In the genomic region with DNA sequence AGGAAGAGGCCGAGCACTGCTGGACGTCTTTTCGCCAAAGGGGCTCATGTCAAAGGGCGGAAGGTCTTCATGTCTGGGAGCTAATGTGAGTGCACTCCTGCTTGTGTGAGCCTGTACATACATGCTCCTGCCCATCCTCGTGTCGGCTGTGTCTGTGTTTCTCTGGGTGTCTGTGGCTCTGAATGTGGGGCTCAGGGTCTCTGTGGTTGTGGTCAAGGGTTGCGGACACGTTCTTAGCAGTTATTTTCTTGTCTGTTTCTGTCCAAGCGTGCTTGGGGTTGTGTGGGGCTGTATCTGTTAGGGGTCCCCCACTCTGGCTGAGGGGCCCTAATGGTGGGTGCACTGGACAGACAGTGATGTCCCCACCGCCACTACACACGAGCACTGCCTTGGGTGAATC, we compare ENCODE assay signal across 26 cellular contexts. TPM values are rescaled to one million over a fixed set of nuclear protein-coding genes. Genes with fewer than 3 reads are reported as not detected.
A peak's percentile ranks its signal among the peaks of the same experiment; 100 is the strongest.
DNase-seq lines count a peak whose midpoint lies in the region; ATAC-seq and TF ChIP-seq lines count a peak whose summit lies in the region.
"Had no signal": no experiment of that assay in that cellular context is flagged by ENCODE, and none has a peak within 500 bp of the region (broad histone marks: within the 10 kb centered on the region; RNA-seq: fewer than 3 reads in every experiment).

No MANE protein-coding gene starts in this region.

- peaks cover 2% of the 10 kb centered on the region for H3K36me3 Mint-ChIP-seq in T-helper 2 cell treated with Interferon-gamma antibody and Interleukin-4, amounts not matched to agents 5 μg/mL and 100 μg/mL, for 36 hours (ENCODE audit: low read depth)
- H3K36me3 Mint-ChIP-seq in WTC11: no peaks in the 10 kb centered on the region
- H3K36me3 Mint-ChIP-seq in stimulated activated effector memory CD8-positive, alpha-beta T cell treated with anti-CD3 and anti-CD28 coated beads, Interleukin-12 subunit alpha, Interleukin-12 subunit beta, amount 100 ng/mL, for 72 hours: no peaks in the 10 kb centered on the region

- intact Hi-C loops in gastrocnemius medialis (cut with DNase I; ENCODE audit: low total_unique reads): no loop called here

- H3K9me3 Mint-ChIP-seq in T-helper 2 cell treated with Interferon-gamma antibody and Interleukin-4, amounts not matched to agents 5 μg/mL and 100 μg/mL, for 36 hours: peaks cover 5% of the 10 kb centered on the region
- no peaks in the 10 kb centered on the region for H3K9me3 Mint-ChIP-seq in WTC11
- no peaks in the 10 kb centered on the region for H3K9me3 Mint-ChIP-seq in stimulated activated effector memory CD8-positive, alpha-beta T cell treated with anti-CD3 and anti-CD28 coated beads, Interleukin-12 subunit alpha, Interleukin-12 subunit beta, amount 100 ng/mL, for 72 hours

- TF ChIP-seq POLR2A in gastrocnemius medialis (IDR thresholded peaks at IDR 0.05): no peak

- H3K27ac Mint-ChIP-seq in T-helper 2 cell treated with Interferon-gamma antibody and Interleukin-4, amounts not matched to agents 5 μg/mL and 100 μg/mL, for 36 hours: no peak overlapping the region
- H3K27ac Mint-ChIP-seq in WTC11: no peak overlapping the region
- no peak overlapping the region for H3K27ac Mint-ChIP-seq in stimulated activated effector memory CD8-positive, alpha-beta T cell treated with anti-CD3 and anti-CD28 coated beads, Interleukin-12 subunit alpha, Interleukin-12 subunit beta, amount 100 ng/mL, for 72 hours
- H3K27ac Mint-ChIP-seq: activated CD4-positive, alpha-beta memory T cell treated with anti-CD3 and anti-CD28 coated beads, Interleukin-2, amount 10 ng/mL, durations not matched to agents 7 days and 5 days had no signal

- CTCF ChIA-PET in WTC11 (lab: Charles Lee): no interaction called here

- POLR2A ChIA-PET in WTC11 (lab: Charles Lee): no interaction called here

- peaks cover 49% of the 10 kb centered on the region for H3K27me3 Mint-ChIP-seq in T-helper 2 cell treated with Interferon-gamma antibody and Interleukin-4, amounts not matched to agents 5 μg/mL and 100 μg/mL, for 36 hours (ENCODE audit: low read depth)
- peaks cover 59% of the 10 kb centered on the region for H3K27me3 Mint-ChIP-seq in WTC11 (ENCODE audit: low read depth)

- no peaks in the 10 kb centered on the region for H3K9me3 ChIP-seq in gastrocnemius medialis
- H3K9me3 ChIP-seq: neutrophil, stomach, upper lobe of left lung had no signal

- no peaks in the 10 kb centered on the region for H3K36me3 ChIP-seq in gastrocnemius medialis
- H3K36me3 ChIP-seq: neutrophil, stomach, upper lobe of left lung had no signal

- peaks cover 11% of the 10 kb centered on the region in 2 donors for H3K4me1 ChIP-seq in gastrocnemius medialis

- no peak for TF ChIP-seq CTCF in WTC11 (IDR thresholded peaks at IDR 0.05)
- no peak for TF ChIP-seq CTCF in gastrocnemius medialis (IDR thresholded peaks at IDR 0.05 in 4 of 5, conservative IDR thresholded peaks at IDR 0.05 in 1 of 5)

- no peak overlapping the region for H3K27ac ChIP-seq in gastrocnemius medialis
- H3K27ac ChIP-seq: C4-2B, GM23248, neutrophil, stomach, upper lobe of left lung had no signal

- in situ Hi-C loops in gastrocnemius medialis (cut with MboI; ENCODE audit: low sequenced_read_pairs in 4 of 4): no loop called here

- no peak overlapping the region for H3K4me3 ChIP-seq in gastrocnemius medialis
- H3K4me3 ChIP-seq: GM23248 had no signal

- peaks cover 16% of the 10 kb centered on the region for H3K4me1 Mint-ChIP-seq in T-helper 2 cell treated with Interferon-gamma antibody and Interleukin-4, amounts not matched to agents 5 μg/mL and 100 μg/mL, for 36 hours (ENCODE audit: low read depth)
- peaks cover 7% of the 10 kb centered on the region; the same call in 1 of the 2 replicates for H3K4me1 Mint-ChIP-seq in WTC11
- peaks cover 11% of the 10 kb centered on the region for H3K4me1 Mint-ChIP-seq in stimulated activated effector memory CD8-positive, alpha-beta T cell treated with anti-CD3 and anti-CD28 coated beads, Interleukin-12 subunit alpha, Interleukin-12 subunit beta, amount 100 ng/mL, for 72 hours

- DNase-seq in T-helper 2 cell treated with Interferon-gamma antibody and Interleukin-4, amounts not matched to agents 5 μg/mL and 100 μg/mL, for 36 hours (ENCODE audit: low spot score): no peak
- DNase-seq in T-helper 2 cell (no peak), WTC11 (ENCODE audit: low spot score) (no peak), iPS-NIHi11 (ENCODE audit: low spot score) (peak; percentile 3), gastrocnemius medialis (no peak), NCI-H510A treated with DMSO at 0.1 percent for 48 hours (lab: John Stamatoyannopoulos, UW) (no peak)
- no peak for DNase-seq in stimulated activated effector memory CD8-positive, alpha-beta T cell treated with anti-CD3 and anti-CD28 coated beads, Interleukin-12 subunit alpha, Interleukin-12 subunit beta, amount 100 ng/mL, for 72 hours (ENCODE audit: low spot score in 2 of 2)
- DNase-seq: activated CD4-positive, alpha-beta memory T cell treated with anti-CD3 and anti-CD28 coated beads, Interleukin-2, amount 10 ng/mL, durations not matched to agents 7 days and 5 days; activated naive CD4-positive, alpha-beta T cell treated with anti-CD3 and anti-CD28 coated beads, Interleukin-2, amount 50 U/mL, for 16 hours; DMS53; MV-4-11; NCI-H1694 treated with DMSO at 0.1 percent for 48 hours; NCI-H774; OCI-M1; SHP77 treated with DMSO at 0.1 percent for 48 hours; stimulated activated CD4-positive, alpha-beta T cell treated with anti-CD3 and anti-CD28 coated beads, Interleukin-4, amount 100 ng/mL, for 4 hours; stomach had no signal

- H3K4me3 Mint-ChIP-seq in T-helper 2 cell treated with Interferon-gamma antibody and Interleukin-4, amounts not matched to agents 5 μg/mL and 100 μg/mL, for 36 hours: peak overlapping the region; percentile 57
- peak overlapping the region; percentile 64 for H3K4me3 Mint-ChIP-seq in WTC11
- H3K4me3 Mint-ChIP-seq in stimulated activated effector memory CD8-positive, alpha-beta T cell treated with anti-CD3 and anti-CD28 coated beads, Interleukin-12 subunit alpha, Interleukin-12 subunit beta, amount 100 ng/mL, for 72 hours: peak overlapping the region; percentile 20
- H3K4me3 Mint-ChIP-seq: activated CD4-positive, alpha-beta memory T cell treated with anti-CD3 and anti-CD28 coated beads, Interleukin-2, amount 10 ng/mL, durations not matched to agents 7 days and 5 days had no signal

- no peak for ATAC-seq in WTC11
- no peak for ATAC-seq in stimulated activated effector memory CD8-positive, alpha-beta T cell treated with anti-CD3 and anti-CD28 coated beads, Interleukin-12 subunit alpha, Interleukin-12 subunit beta, amount 100 ng/mL, for 72 hours
- ATAC-seq in gastrocnemius medialis: no peak
- ATAC-seq in HG02588 (IDR thresholded peaks at IDR 0.05; ENCODE audit: unreplicated experiment): no peak

- peaks cover 5 to 15% (median 10%) of the 10 kb centered on the region in 3 donors for H3K27me3 ChIP-seq in gastrocnemius medialis

TF ChIP-seq in WTC11, 78 proteins besides CTCF, POLR2A, EP300 and RAD21:
- TF ChIP-seq FOXJ3 (CRISPR knock-in tag; IDR thresholded peaks at IDR 0.05; ENCODE audit: borderline replicate concordance) (no peak), ATF1 (CRISPR knock-in tag; IDR thresholded peaks at IDR 0.05) (no peak), RELA (CRISPR knock-in tag; IDR thresholded peaks at IDR 0.05; ENCODE audit: borderline replicate concordance) (no peak), NFYB (CRISPR knock-in tag; conservative IDR thresholded peaks at IDR 0.05; ENCODE audit: low read depth) (no peak), ZNF232 (CRISPR knock-in tag; IDR thresholded peaks at IDR 0.05) (no peak)
- TF ChIP-seq, protein P1, sequence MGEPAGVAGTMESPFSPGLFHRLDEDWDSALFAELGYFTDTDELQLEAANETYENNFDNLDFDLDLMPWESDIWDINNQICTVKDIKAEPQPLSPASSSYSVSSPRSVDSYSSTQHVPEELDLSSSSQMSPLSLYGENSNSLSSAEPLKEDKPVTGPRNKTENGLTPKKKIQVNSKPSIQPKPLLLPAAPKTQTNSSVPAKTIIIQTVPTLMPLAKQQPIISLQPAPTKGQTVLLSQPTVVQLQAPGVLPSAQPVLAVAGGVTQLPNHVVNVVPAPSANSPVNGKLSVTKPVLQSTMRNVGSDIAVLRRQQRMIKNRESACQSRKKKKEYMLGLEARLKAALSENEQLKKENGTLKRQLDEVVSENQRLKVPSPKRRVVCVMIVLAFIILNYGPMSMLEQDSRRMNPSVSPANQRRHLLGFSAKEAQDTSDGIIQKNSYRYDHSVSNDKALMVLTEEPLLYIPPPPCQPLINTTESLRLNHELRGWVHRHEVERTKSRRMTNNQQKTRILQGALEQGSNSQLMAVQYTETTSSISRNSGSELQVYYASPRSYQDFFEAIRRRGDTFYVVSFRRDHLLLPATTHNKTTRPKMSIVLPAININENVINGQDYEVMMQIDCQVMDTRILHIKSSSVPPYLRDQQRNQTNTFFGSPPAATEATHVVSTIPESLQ (CRISPR knock-in tag; IDR thresholded peaks at IDR 0.05): no peak

RNA-seq across cellular contexts. Expression of a gene that starts 2.9 kb away (rescaled TPM):
- 0.32 to 0.50 TPM (median 0.34 TPM) in 3 replicates for total RNA-seq in WTC11 (2021)
- not detected for total RNA-seq in gastrocnemius medialis
- total RNA-seq: A673; activated CD4-positive, alpha-beta memory T cell treated with anti-CD3 and anti-CD28 coated beads, Interleukin-2, amount 10 ng/mL, durations not matched to agents 7 days and 5 days; fibroblast of lung; GM23248; HT1080; stomach; T-helper 2 cell treated with Interferon-gamma antibody and Interleukin-4, amounts not matched to agents 100 ng/mL and 5 ng/mL, for 36 hours; upper lobe of left lung had no signal

RNA-seq across cellular contexts. Expression of a gene that starts 10.2 kb away (rescaled TPM):
- total RNA-seq in WTC11 (2021) (not detected in 3 replicates), gastrocnemius medialis (1 to 10 TPM in 1 of 4 donors, not detected in 3; 2.2 TPM)
- total RNA-seq: A673; activated CD4-positive, alpha-beta memory T cell treated with anti-CD3 and anti-CD28 coated beads, Interleukin-2, amount 10 ng/mL, durations not matched to agents 7 days and 5 days; fibroblast of lung; GM23248; HT1080; stomach; T-helper 2 cell treated with Interferon-gamma antibody and Interleukin-4, amounts not matched to agents 100 ng/mL and 5 ng/mL, for 36 hours had no signal

RNA-seq across cellular contexts. Expression of a gene that starts 35.8 kb away (rescaled TPM):
- total RNA-seq in WTC11 (2021) (105 to 111 TPM (median 110 TPM) in 3 replicates), gastrocnemius medialis (10 to 100 TPM; 58.7 to 69.8 (median 62.8) TPM)

RNA-seq across cellular contexts. Expression of a gene that starts 38.2 kb away (rescaled TPM):
- total RNA-seq in WTC11 (2021) (0.44 to 1.1 TPM (median 0.50 TPM) in 3 replicates), gastrocnemius medialis (not detected)
- total RNA-seq: fibroblast of lung, GM23248, HT1080 had no signal
